ENCODE assay signal across 24 cellular contexts in the genomic region with DNA sequence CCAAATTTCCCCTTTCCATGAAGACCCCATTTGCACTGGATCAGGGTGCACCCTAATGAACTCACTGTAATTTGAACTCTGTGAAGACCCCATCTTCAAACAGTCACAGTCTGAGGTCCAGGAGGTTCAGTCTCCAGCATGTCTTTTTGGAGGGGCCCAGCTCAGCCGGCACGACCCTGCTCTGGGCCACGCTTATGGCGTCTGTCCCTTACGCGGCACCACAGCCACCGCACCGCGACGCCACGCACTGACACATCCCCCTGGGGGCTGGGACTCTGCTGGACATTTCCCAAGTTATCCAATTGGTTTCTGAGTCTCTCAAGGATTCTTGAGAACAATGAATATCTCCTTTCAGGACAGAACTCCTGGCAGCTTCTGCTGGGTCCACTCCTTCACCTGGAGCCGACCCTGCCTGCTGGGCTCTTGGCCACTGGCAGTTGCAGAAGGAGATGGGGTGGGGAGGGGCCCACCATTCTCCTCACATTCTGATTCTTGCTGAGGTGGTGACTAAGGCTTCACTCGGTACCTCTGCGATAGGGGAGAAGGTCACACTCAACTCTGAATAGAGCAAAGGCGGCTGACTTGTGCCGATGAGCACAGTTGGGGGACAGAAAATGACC.
"Had no signal": no experiment of that assay in that cellular context is flagged by ENCODE, and none has a peak within 500 bp of the region (broad histone marks: within the 10 kb centered on the region; RNA-seq: fewer than 3 reads in every experiment).

No MANE protein-coding gene starts in this region.

- H3K27ac ChIP-seq: epithelial cell of prostate, gastrocnemius medialis, ovary, psoas muscle, stomach, thyroid gland, vagina had no signal

- H3K27ac Mint-ChIP-seq: dendritic cell treated with granulocyte-macrophage colony-stimulating factor and Interleukin-4, amounts not matched to agents 40 ng/mL and 50 ng/mL, for 4 days; endodermal cell; nephron progenitor cell; stimulated activated effector memory CD8-positive, alpha-beta T cell treated with anti-CD3 and anti-CD28 coated beads, Interleukin-12 subunit alpha, Interleukin-12 subunit beta, amount 100 ng/mL, for 72 hours had no signal

- H3K36me3 Mint-ChIP-seq: stimulated activated effector memory CD8-positive, alpha-beta T cell treated with anti-CD3 and anti-CD28 coated beads, Interleukin-12 subunit alpha, Interleukin-12 subunit beta, amount 100 ng/mL, for 72 hours had no signal

- DNase-seq: effector CD8-positive, alpha-beta T cell; endodermal cell; foreskin fibroblast; gastrocnemius medialis; mesendoderm; midbrain; naive thymus-derived CD8-positive, alpha-beta T cell; nephron progenitor cell; occipital lobe; ovary; psoas muscle; right cardiac atrium; stimulated activated CD4-positive, alpha-beta T cell treated with anti-CD3 and anti-CD28 coated beads, Interleukin-2, amount 100 ng/mL, for 24 hours; stimulated activated CD4-positive, alpha-beta T cell treated with anti-CD3 and anti-CD28 coated beads, Interleukin-4, amount 100 ng/mL, for 24 hours; stimulated activated naive CD4-positive, alpha-beta T cell treated with Interleukin-2 at 50 U/mL for 16 hours; thyroid gland; trophoblast cell had no signal

- H3K27me3 Mint-ChIP-seq: naive thymus-derived CD8-positive, alpha-beta T cell had no signal

- H3K4me3 ChIP-seq: gastrocnemius medialis, ovary, psoas muscle, smooth muscle cell, stomach, thyroid gland, vagina had no signal

- H3K4me3 Mint-ChIP-seq: dendritic cell treated with granulocyte-macrophage colony-stimulating factor and Interleukin-4, amounts not matched to agents 40 ng/mL and 50 ng/mL, for 4 days; endodermal cell; naive thymus-derived CD8-positive, alpha-beta T cell; nephron progenitor cell; stimulated activated effector memory CD8-positive, alpha-beta T cell treated with anti-CD3 and anti-CD28 coated beads, Interleukin-12 subunit alpha, Interleukin-12 subunit beta, amount 100 ng/mL, for 72 hours had no signal

- ATAC-seq: esophagus mucosa; gastrocnemius medialis; naive thymus-derived CD8-positive, alpha-beta T cell; psoas muscle; right cardiac atrium; stimulated activated effector memory CD8-positive, alpha-beta T cell treated with anti-CD3 and anti-CD28 coated beads, Interleukin-12 subunit alpha, Interleukin-12 subunit beta, amount 100 ng/mL, for 72 hours had no signal

- H3K4me1 Mint-ChIP-seq: endodermal cell; nephron progenitor cell; stimulated activated effector memory CD8-positive, alpha-beta T cell treated with anti-CD3 and anti-CD28 coated beads, Interleukin-12 subunit alpha, Interleukin-12 subunit beta, amount 100 ng/mL, for 72 hours had no signal

- H3K9me3 Mint-ChIP-seq: naive thymus-derived CD8-positive, alpha-beta T cell; stimulated activated effector memory CD8-positive, alpha-beta T cell treated with anti-CD3 and anti-CD28 coated beads, Interleukin-12 subunit alpha, Interleukin-12 subunit beta, amount 100 ng/mL, for 72 hours had no signal
